Comparison of ENCODE assay signal across 14 cellular contexts in the genomic region with DNA sequence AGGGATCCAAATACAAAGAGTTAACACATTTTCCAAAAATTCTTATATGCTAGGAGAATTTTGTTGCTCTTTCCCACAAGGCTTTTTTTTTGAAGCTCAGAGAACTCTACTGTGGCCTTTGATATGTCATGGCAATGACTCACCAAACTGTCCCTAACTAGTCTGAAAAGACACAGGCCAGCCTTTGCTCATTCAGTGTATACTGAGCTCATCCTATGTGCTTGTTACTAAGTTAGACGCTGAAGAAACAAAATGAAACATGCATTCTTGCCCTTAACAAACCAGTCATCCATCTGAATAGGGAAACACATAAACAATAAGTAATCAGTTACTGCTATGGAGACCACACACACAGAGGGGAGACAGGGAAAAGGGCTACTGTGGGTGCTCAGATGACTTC.
A peak's percentile ranks its signal among the peaks of the same experiment; 100 is the strongest.
DNase-seq lines count a peak whose midpoint lies in the region; ATAC-seq and TF ChIP-seq lines count a peak whose summit lies in the region.
"Had no signal": no experiment of that assay in that cellular context is flagged by ENCODE, and none has a peak within 500 bp of the region (broad histone marks: within the 10 kb centered on the region; RNA-seq: fewer than 3 reads in every experiment).

No MANE protein-coding gene starts in this region.

- no peaks in the 10 kb centered on the region for H3K4me1 Mint-ChIP-seq in stimulated activated naive B cell treated with anti-CD40 and anti-IgM and Interleukin-4, amounts not matched to agents 10 μg/mL and 1 μg/mL and 100 μg/mL, for 72 hours

- H3K4me1 ChIP-seq in adipocyte (ENCODE audit: control insufficient read depth, insufficient read depth, low read length): no peaks in the 10 kb centered on the region
- H3K4me1 ChIP-seq in left ventricle myocardium inferior: peaks cover 6% of the 10 kb centered on the region
- H3K4me1 ChIP-seq: A549, transverse colon had no signal

- peak; percentile 27 to 55 for ATAC-seq in activated CD4-positive, CD25-positive, alpha-beta regulatory T cell treated with anti-CD3 and anti-CD28 coated beads, Interleukin-2, amount 50 U/mL, for 24 hours
- peak; percentile 39 to 64 for ATAC-seq in stimulated activated naive B cell treated with anti-CD40 and anti-IgM and Interleukin-4, amounts not matched to agents 10 μg/mL and 1 μg/mL and 100 μg/mL, for 72 hours (replicated peaks)
- ATAC-seq in HG02798 (IDR thresholded peaks at IDR 0.05; ENCODE audit: poor library complexity, unreplicated experiment) (no peak), left colon (no peak)
- ATAC-seq: A549 had no signal

- H3K36me3 Mint-ChIP-seq in stimulated activated naive B cell treated with anti-CD40 and anti-IgM and Interleukin-4, amounts not matched to agents 10 μg/mL and 1 μg/mL and 100 μg/mL, for 72 hours: peaks cover 4 to 7% of the 10 kb centered on the region in 2 donors

- no peaks in the 10 kb centered on the region for H3K27me3 Mint-ChIP-seq in stimulated activated naive B cell treated with anti-CD40 and anti-IgM and Interleukin-4, amounts not matched to agents 10 μg/mL and 1 μg/mL and 100 μg/mL, for 72 hours
- H3K27me3 Mint-ChIP-seq: activated naive CD8-positive, alpha-beta T cell had no signal

- H3K36me3 ChIP-seq in adipocyte (ENCODE audit: control insufficient read depth, insufficient read depth, low read length, severe bottlenecking) (no peaks in the 10 kb centered on the region), left ventricle myocardium inferior (no peaks in the 10 kb centered on the region)
- H3K36me3 ChIP-seq: transverse colon had no signal

- no peaks in the 10 kb centered on the region for H3K27me3 ChIP-seq in adipocyte (replicated peaks; ENCODE audit: control insufficient read depth, insufficient read depth, low read length)
- no peaks in the 10 kb centered on the region for H3K27me3 ChIP-seq in left ventricle myocardium inferior (ENCODE audit: low read depth)
- H3K27me3 ChIP-seq: transverse colon had no signal

- no peak overlapping the region for H3K27ac Mint-ChIP-seq in stimulated activated naive B cell treated with anti-CD40 and anti-IgM and Interleukin-4, amounts not matched to agents 10 μg/mL and 1 μg/mL and 100 μg/mL, for 72 hours
- H3K27ac Mint-ChIP-seq: activated naive CD8-positive, alpha-beta T cell had no signal

- no peak for TF ChIP-seq CTCF in fibroblast of villous mesenchyme (IDR thresholded peaks at IDR 0.05; ENCODE audit: insufficient read depth, low read depth, low read length)
- TF ChIP-seq CTCF in left ventricle myocardium inferior (IDR thresholded peaks at IDR 0.05; ENCODE audit: borderline replicate concordance): no peak

- H3K4me3 ChIP-seq in adipocyte (ENCODE audit: low read length) (no peak overlapping the region), fibroblast of villous mesenchyme (ENCODE audit: low read depth, low read length) (no peak overlapping the region), left ventricle myocardium inferior (no peak overlapping the region)
- H3K4me3 ChIP-seq: A549, transverse colon had no signal

- no peak overlapping the region for H3K27ac ChIP-seq in left ventricle myocardium inferior (replicated peaks)
- H3K27ac ChIP-seq: A549, transverse colon had no signal

- H3K9me3 ChIP-seq in adipocyte (ENCODE audit: control insufficient read depth, low read length) (no peaks in the 10 kb centered on the region), left ventricle myocardium inferior (replicated peaks) (no peaks in the 10 kb centered on the region)
- H3K9me3 ChIP-seq: A549, transverse colon had no signal

- H3K9me3 Mint-ChIP-seq in stimulated activated naive B cell treated with anti-CD40 and anti-IgM and Interleukin-4, amounts not matched to agents 10 μg/mL and 1 μg/mL and 100 μg/mL, for 72 hours: no peaks in the 10 kb centered on the region

- no peak overlapping the region for H3K9ac ChIP-seq in adipocyte (ENCODE audit: low read length)

- H3K4me3 Mint-ChIP-seq in stimulated activated naive B cell treated with anti-CD40 and anti-IgM and Interleukin-4, amounts not matched to agents 10 μg/mL and 1 μg/mL and 100 μg/mL, for 72 hours: no peak overlapping the region
- H3K4me3 Mint-ChIP-seq: activated naive CD8-positive, alpha-beta T cell had no signal

- no peak for DNase-seq in activated CD4-positive, CD25-positive, alpha-beta regulatory T cell treated with anti-CD3 and anti-CD28 coated beads, Interleukin-2, amount 50 U/mL, for 72 hours
- DNase-seq in adipocyte (ENCODE audit: low read depth) (peak; percentile 46), fibroblast of villous mesenchyme (ENCODE audit: low read depth) (peak; percentile 42), left colon (no peak), left ventricle myocardium inferior (no peak)
- no peak for DNase-seq in stimulated activated naive B cell treated with anti-CD40 and anti-IgM and Interleukin-4, amounts not matched to agents 10 μg/mL and 1 μg/mL and 100 μg/mL, for 72 hours
- DNase-seq: activated CD8-positive, alpha-beta memory T cell treated with anti-CD3 and anti-CD28 coated beads for 24 hours; dermis blood vessel endothelial cell; T-helper 2 cell; transverse colon had no signal

- intact Hi-C loops in left colon (cut with DNase I, micrococcal nuclease) (no loop called here), left ventricle myocardium inferior (cut with micrococcal nuclease) (no loop called here)

Comparison
In these comparisons a context has a peak if more than half of its experiments do, and no peak if none do; other contexts are left out.
1. ATAC-seq: peak in activated CD4-positive, CD25-positive, alpha-beta regulatory T cell treated with anti-CD3 and anti-CD28 coated beads, Interleukin-2, amount 50 U/mL, for 24 hours (2 of 2) and stimulated activated naive B cell treated with anti-CD40 and anti-IgM and Interleukin-4, amounts not matched to agents 10 μg/mL and 1 μg/mL and 100 μg/mL, for 72 hours (2 of 2); none in HG02798 (single experiment) and left colon (single experiment).
2. DNase-seq: peak in adipocyte (single experiment) and fibroblast of villous mesenchyme (single experiment); none in activated CD4-positive, CD25-positive, alpha-beta regulatory T cell treated with anti-CD3 and anti-CD28 coated beads, Interleukin-2, amount 50 U/mL, for 72 hours (single experiment), stimulated activated naive B cell treated with anti-CD40 and anti-IgM and Interleukin-4, amounts not matched to agents 10 μg/mL and 1 μg/mL and 100 μg/mL, for 72 hours (single experiment), left colon (0 of 2) and left ventricle myocardium inferior (single experiment).